Comparison of ENCODE assay signal across 21 cellular contexts in genomic region chr14:58565834-58566233, GRCh38.
A peak's percentile ranks its signal among the peaks of the same experiment; 100 is the strongest.
DNase-seq lines count a peak whose midpoint lies in the region; ATAC-seq and TF ChIP-seq lines count a peak whose summit lies in the region.
"Had no signal": no experiment of that assay in that cellular context is flagged by ENCODE, and none has a peak within 500 bp of the region (broad histone marks: within the 10 kb centered on the region; RNA-seq: fewer than 3 reads in every experiment).

No MANE protein-coding gene starts in this region.

- no peaks in the 10 kb centered on the region for H3K9me3 ChIP-seq in hepatocyte (ENCODE audit: low read depth)
- H3K9me3 ChIP-seq: BE2C; BLaER1 treated with 17β-estradiol and CSF1 and Interleukin-3, amounts not matched to agents 10 nM and 100 nM; Caco-2 had no signal

- no peak overlapping the region for H3K4me3 Mint-ChIP-seq in activated T-helper 17 cell treated with anti-CD3 and anti-CD28 coated beads, Interleukin-2, amount 50 U/mL, for 72 hours
- H3K4me3 Mint-ChIP-seq: CD4-positive, CD25-positive, alpha-beta regulatory T cell; CD8-positive, alpha-beta T cell; GM23338; H9 had no signal

- WGBS in hepatocyte (ENCODE audit: low lambda C conversion rate, missing lambda C conversion rate), result 36% methylated on average over 4 of the region's 4 CpGs

- H3K27ac ChIP-seq in VCaP (peak overlapping the region; percentile 59), hepatocyte (no peak overlapping the region)
- H3K27ac ChIP-seq: 22Rv1; BLaER1 treated with 17β-estradiol and CSF1 and Interleukin-3, amounts not matched to agents 10 nM and 100 nM had no signal

- no peaks in the 10 kb centered on the region for H3K36me3 ChIP-seq in hepatocyte (replicated peaks; ENCODE audit: insufficient read depth, low read depth)
- H3K36me3 ChIP-seq: BE2C; BLaER1 treated with 17β-estradiol and CSF1 and Interleukin-3, amounts not matched to agents 10 nM and 100 nM had no signal

- no peak overlapping the region for H3K4me3 ChIP-seq in hepatocyte
- H3K4me3 ChIP-seq: BLaER1 treated with 17β-estradiol and CSF1 and Interleukin-3, amounts not matched to agents 10 nM and 100 nM; GM23338 had no signal

- no peaks in the 10 kb centered on the region for H4K20me1 ChIP-seq in hepatocyte (ENCODE audit: insufficient read depth, poor library complexity, severe bottlenecking)
- H4K20me1 ChIP-seq: BLaER1 treated with 17β-estradiol and CSF1 and Interleukin-3, amounts not matched to agents 10 nM and 100 nM had no signal

- H2AFZ ChIP-seq in hepatocyte, result no peak overlapping the region
- H2AFZ ChIP-seq: GM23338 had no signal

- peak; percentile 28; the same call in 1 of the 2 replicates for TF ChIP-seq CTCF in LNCAP (IDR thresholded peaks at IDR 0.05)
- TF ChIP-seq CTCF in VCaP (conservative IDR thresholded peaks at IDR 0.05), result peak; percentile 61
- TF ChIP-seq CTCF in hepatocyte (IDR thresholded peaks at IDR 0.05; ENCODE audit: poor library complexity), result peak; percentile 8

- H3K27ac Mint-ChIP-seq in activated T-helper 17 cell treated with anti-CD3 and anti-CD28 coated beads, Interleukin-2, amount 50 U/mL, for 72 hours, result no peak overlapping the region
- H3K27ac Mint-ChIP-seq: CD4-positive, CD25-positive, alpha-beta regulatory T cell; CD8-positive, alpha-beta T cell; GM23338 had no signal

- ATAC-seq in activated T-helper 17 cell treated with anti-CD3 and anti-CD28 coated beads, Interleukin-2, amount 50 U/mL, for 72 hours (replicated peaks), result no peak
- no peak for ATAC-seq in HG02571 (IDR thresholded peaks at IDR 0.05; ENCODE audit: unreplicated experiment)
- ATAC-seq: CD8-positive, alpha-beta T cell; GM23338; HCT116 had no signal

- no peak overlapping the region for H3K4me2 ChIP-seq in hepatocyte
- H3K4me2 ChIP-seq: BLaER1 treated with 17β-estradiol and CSF1 and Interleukin-3, amounts not matched to agents 10 nM and 100 nM; GM23338 had no signal

- DNase-seq in DMS 273 (lab: John Stamatoyannopoulos, UW; ENCODE audit: unreplicated experiment), result peak; percentile 47
- no peak for DNase-seq in DMS 273 treated with DMSO at 0.1 percent for 48 hours (lab: John Stamatoyannopoulos, UW)
- no peak for DNase-seq in hepatocyte (ENCODE audit: low spot score)
- no peak for DNase-seq in NCI-H1436 (lab: John Stamatoyannopoulos, UW)
- DNase-seq: AML-193; BE2C; Caco-2; CD4-positive, CD25-positive, alpha-beta regulatory T cell; CD8-positive, alpha-beta T cell; DMS53; DMS79 treated with DMSO at 0.1 percent for 48 hours; GF-D8; H9 had no signal

- H3K27me3 Mint-ChIP-seq in activated T-helper 17 cell treated with anti-CD3 and anti-CD28 coated beads, Interleukin-2, amount 50 U/mL, for 72 hours, result no peaks in the 10 kb centered on the region
- H3K27me3 Mint-ChIP-seq: CD4-positive, CD25-positive, alpha-beta regulatory T cell had no signal

- no peaks in the 10 kb centered on the region for H3K4me1 Mint-ChIP-seq in activated T-helper 17 cell treated with anti-CD3 and anti-CD28 coated beads, Interleukin-2, amount 50 U/mL, for 72 hours

- H3K27me3 ChIP-seq in hepatocyte, result no peaks in the 10 kb centered on the region
- H3K27me3 ChIP-seq: BE2C; BLaER1 treated with 17β-estradiol and CSF1 and Interleukin-3, amounts not matched to agents 10 nM and 100 nM had no signal

- no peaks in the 10 kb centered on the region for H3K9me2 ChIP-seq in hepatocyte (replicated peaks; ENCODE audit: insufficient read depth)

- no peaks in the 10 kb centered on the region for H3K9me3 Mint-ChIP-seq in activated T-helper 17 cell treated with anti-CD3 and anti-CD28 coated beads, Interleukin-2, amount 50 U/mL, for 72 hours
- H3K9me3 Mint-ChIP-seq: CD4-positive, CD25-positive, alpha-beta regulatory T cell; CD8-positive, alpha-beta T cell; GM23338; H9 had no signal

- no peaks in the 10 kb centered on the region for H3K79me2 ChIP-seq in hepatocyte

- H3K36me3 Mint-ChIP-seq in activated T-helper 17 cell treated with anti-CD3 and anti-CD28 coated beads, Interleukin-2, amount 50 U/mL, for 72 hours (ENCODE audit: low read depth), result no peaks in the 10 kb centered on the region

- peaks cover 18% of the 10 kb centered on the region for H3K4me1 ChIP-seq in hepatocyte (ENCODE audit: insufficient read depth)
- H3K4me1 ChIP-seq: BE2C; BLaER1 treated with 17β-estradiol and CSF1 and Interleukin-3, amounts not matched to agents 10 nM and 100 nM; Caco-2 had no signal

Comparison
In these comparisons a context has a peak if more than half of its experiments do, and no peak if none do; other contexts are left out.
1. CTCF ChIP-seq: peak in every context shown above with its lines; median percentile 61 in VCaP; 28 in LNCAP; 8 in hepatocyte.